Comparison of ENCODE assay signal across 23 cellular contexts in the genomic region with DNA sequence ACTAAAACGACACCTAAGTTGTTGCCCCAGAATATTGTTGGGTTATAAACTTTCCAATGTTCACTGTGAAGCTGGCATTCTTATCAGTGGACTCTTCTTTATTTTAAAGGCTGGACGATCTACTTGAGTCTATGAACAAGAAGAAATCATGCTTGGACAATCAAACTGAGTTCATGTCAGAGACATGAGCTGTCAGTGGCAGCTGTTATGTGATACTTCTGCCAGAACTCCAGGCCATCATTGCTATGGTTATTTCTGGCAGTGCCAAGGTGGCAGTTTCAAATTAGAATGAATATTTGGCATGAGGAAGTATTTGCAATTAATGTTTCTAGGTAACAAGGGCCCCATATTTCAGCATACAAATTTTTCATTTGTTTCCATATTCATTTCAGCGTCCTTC.
"Had no signal": no experiment of that assay in that cellular context is flagged by ENCODE, and none has a peak within 500 bp of the region (broad histone marks: within the 10 kb centered on the region; RNA-seq: fewer than 3 reads in every experiment).

No MANE protein-coding gene starts in this region.

- H3K27me3 ChIP-seq: adrenal gland, ascending aorta, brain microvascular endothelial cell, esophagus squamous epithelium, gastroesophageal sphincter, thyroid gland, upper lobe of right lung had no signal

- H3K27ac ChIP-seq: adrenal gland, ascending aorta, brain microvascular endothelial cell, coronary artery, esophagus squamous epithelium, gastroesophageal sphincter, thyroid gland, upper lobe of right lung had no signal

- H3K4me1 ChIP-seq: adrenal gland, ascending aorta, esophagus squamous epithelium, gastroesophageal sphincter, thyroid gland, upper lobe of right lung had no signal

- H3K9me3 ChIP-seq: adrenal gland, ascending aorta, esophagus squamous epithelium, gastroesophageal sphincter, thyroid gland, upper lobe of right lung had no signal

- DNase-seq: activated B cell treated with CpG ODN at 0.5 μM for 24 hours; activated CD4-positive, alpha-beta T cell treated with anti-CD3 and anti-CD28 coated beads for 36 hours; activated CD4-positive, alpha-beta T cell treated with anti-CD3 and anti-CD28 coated beads, Interleukin-2, amount 50 U/mL, for 4 hours; activated CD8-positive, alpha-beta memory T cell treated with anti-CD3 and anti-CD28 coated beads for 24 hours; activated CD8-positive, alpha-beta memory T cell treated with anti-CD3 and anti-CD28 coated beads, Interleukin-2, amount 50 U/mL, for 4 hours; activated T-cell treated with anti-CD3 and anti-CD28 coated beads, Interleukin-2, amount 50 U/mL, for 24 hours; adrenal gland; brain microvascular endothelial cell; central memory CD4-positive, alpha-beta T cell; esophagus squamous epithelium; head of caudate nucleus; natural killer cell; stimulated activated CD4-positive, alpha-beta T cell treated with anti-CD3 and anti-CD28 coated beads, Interleukin-12 subunit alpha, Interleukin-12 subunit beta, amount 100 ng/mL, for 4 hours; stimulated activated CD4-positive, alpha-beta T cell treated with anti-CD3 and anti-CD28 coated beads, Interleukin-4, amount 100 ng/mL, for 4 hours; stimulated activated naive CD8-positive, alpha-beta T cell treated with anti-CD3 and anti-CD28 coated beads, Interleukin-15, Interleukin-2, amounts not matched to agents 100 U/mL and 50 U/mL, for 24 hours; T1000; thyroid gland; upper lobe of right lung had no signal

- H3K36me3 ChIP-seq: adrenal gland, ascending aorta, brain microvascular endothelial cell, esophagus squamous epithelium, gastroesophageal sphincter, thyroid gland, upper lobe of right lung had no signal

- ATAC-seq: activated CD4-positive, alpha-beta T cell treated with anti-CD3 and anti-CD28 coated beads for 36 hours; activated T-helper 17 cell treated with anti-CD3 and anti-CD28 coated beads, Interleukin-2, amount 50 U/mL, for 72 hours; gastroesophageal sphincter; natural killer cell; stimulated activated naive CD8-positive, alpha-beta T cell treated with anti-CD3 and anti-CD28 coated beads, Interleukin-15, Interleukin-2, amounts not matched to agents 100 U/mL and 50 U/mL, for 24 hours; upper lobe of right lung had no signal

- H3K4me3 ChIP-seq: adrenal gland, ascending aorta, coronary artery, esophagus squamous epithelium, gastroesophageal sphincter, lung, thyroid gland, upper lobe of right lung had no signal
